In the genomic region with DNA sequence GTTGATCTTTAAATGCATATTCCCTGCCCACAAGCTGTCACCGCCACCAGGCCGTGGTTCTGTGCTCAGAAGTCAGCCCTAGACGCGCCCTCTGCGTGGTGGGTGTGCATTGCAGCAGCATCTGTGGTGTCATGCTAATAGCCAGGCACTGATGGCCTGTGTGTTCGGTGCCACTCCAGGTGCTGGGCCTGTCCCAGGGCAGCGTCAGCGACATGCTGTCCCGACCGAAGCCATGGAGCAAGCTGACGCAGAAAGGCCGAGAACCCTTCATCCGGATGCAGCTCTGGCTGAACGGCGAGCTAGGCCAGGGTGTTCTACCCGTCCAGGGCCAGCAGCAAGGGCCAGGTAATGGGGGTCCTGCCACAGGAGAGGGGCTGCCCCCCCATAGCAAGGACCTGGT, we compare ENCODE assay signal across 23 cellular contexts.
"Had no signal": no experiment of that assay in that cellular context is flagged by ENCODE, and none has a peak within 500 bp of the region (broad histone marks: within the 10 kb centered on the region; RNA-seq: fewer than 3 reads in every experiment).

No MANE protein-coding gene starts in this region.

- H3K9me3 ChIP-seq: MG63, SJSA1 had no signal

- H3K27me3 ChIP-seq: MG63, SJSA1 had no signal

- H3K36me3 ChIP-seq: MG63 had no signal

- H3K4me3 ChIP-seq: MG63, SJSA1, SK-N-MC had no signal

- H3K4me1 ChIP-seq: SJSA1 had no signal

- H3K27ac ChIP-seq: SJSA1, SK-N-MC had no signal

- DNase-seq: Karpas-422, KG1, MG63, NCI-H1092, NCI-H1105 treated with DMSO at 0.1 percent for 48 hours, NCI-H1417 treated with DMSO at 0.1 percent for 48 hours, NCI-H146, NCI-H1694 treated with DMSO at 0.1 percent for 48 hours, NCI-H1930, NCI-H2081, NCI-H2107, NCI-H2171, NCI-H226, NCI-H446, NCI-H510A, NCI-H524 treated with DMSO at 0.1 percent for 48 hours, NCI-H69, NCI-H774, RPMI8226, SIG-M5 had no signal

- FAIRE-seq: RCC 7860 had no signal
